Comparison of ENCODE assay signal across 21 cellular contexts in genomic region chr15:27899583-27900295, GRCh38.
DNase-seq lines count a peak whose midpoint lies in the region; ATAC-seq and TF ChIP-seq lines count a peak whose summit lies in the region.
"Had no signal": no experiment of that assay in that cellular context is flagged by ENCODE, and none has a peak within 500 bp of the region (broad histone marks: within the 10 kb centered on the region; RNA-seq: fewer than 3 reads in every experiment).

No MANE protein-coding gene starts in this region.

- no peaks in the 10 kb centered on the region for H3K4me1 ChIP-seq in NT2/D1 (ENCODE audit: insufficient read depth, insufficient read length)
- no peaks in the 10 kb centered on the region for H3K4me1 ChIP-seq in smooth muscle cell (ENCODE audit: low read depth)
- H3K4me1 ChIP-seq: A549; BLaER1 treated with 17β-estradiol and CSF1 and Interleukin-3, amounts not matched to agents 10 nM and 100 nM; SJCRH30 had no signal

- no peak overlapping the region for H3K4me2 ChIP-seq in smooth muscle cell
- H3K4me2 ChIP-seq: A549; BLaER1 treated with 17β-estradiol and CSF1 and Interleukin-3, amounts not matched to agents 10 nM and 100 nM had no signal

- no peak for TF ChIP-seq CTCF in smooth muscle cell (IDR thresholded peaks at IDR 0.05; ENCODE audit: borderline replicate concordance, insufficient read depth, poor library complexity, severe bottlenecking)

- no peaks in the 10 kb centered on the region for H3F3A ChIP-seq in smooth muscle cell (ENCODE audit: low read depth)

- H3K9ac ChIP-seq in NT2/D1 (ENCODE audit: insufficient read length, low read depth): no peak overlapping the region
- H3K9ac ChIP-seq in smooth muscle cell (ENCODE audit: low read depth): no peak overlapping the region
- H3K9ac ChIP-seq: BLaER1 treated with 17β-estradiol and CSF1 and Interleukin-3, amounts not matched to agents 10 nM and 100 nM had no signal

- WGBS in smooth muscle cell (ENCODE audit: low lambda C conversion rate): 90% methylated on average over 6 of the region's 6 CpGs

- ATAC-seq in SK-N-SH treated with all-trans-retinoic acid at 6 μM for 48 hours: no peak
- ATAC-seq: A549, PC-3 had no signal

- no peaks in the 10 kb centered on the region for H3K79me2 ChIP-seq in smooth muscle cell (ENCODE audit: low read depth)

- H3K36me3 ChIP-seq in NT2/D1 (ENCODE audit: insufficient read depth, insufficient read length, low read length) (no peaks in the 10 kb centered on the region), smooth muscle cell (ENCODE audit: low read depth) (no peaks in the 10 kb centered on the region)
- H3K36me3 ChIP-seq: BLaER1 treated with 17β-estradiol and CSF1 and Interleukin-3, amounts not matched to agents 10 nM and 100 nM; SJCRH30 had no signal

- DNase-seq in NAMALWA (ENCODE audit: low spot score): peak; percentile 35
- peak; percentile 15 for DNase-seq in NT2/D1 (ENCODE audit: low read depth, low spot score)
- DNase-seq in left kidney (ENCODE audit: low read depth, low spot score): peak; percentile 60
- no peak for DNase-seq in activated CD8-positive, alpha-beta memory T cell treated with anti-CD3 and anti-CD28 coated beads, Interleukin-2, amount 50 U/mL, for 48 hours
- DNase-seq in smooth muscle cell (lab: John Stamatoyannopoulos, UW; ENCODE audit: unreplicated experiment): no peak
- DNase-seq in foreskin melanocyte: no peak
- DNase-seq: AML-193; CD4-positive, alpha-beta memory T cell; COR-L47; DMS53; HCEC 1CT; KBM-7; MV-4-11; NCI-H2029 treated with DMSO at 0.1 percent for 48 hours; NCI-H2227 treated with DMSO at 0.1 percent for 48 hours; NCI-H774; PC-3; SJCRH30 had no signal

- H3K27ac ChIP-seq in smooth muscle cell (ENCODE audit: low read depth): no peak overlapping the region
- H3K27ac ChIP-seq: A549; BLaER1 treated with 17β-estradiol and CSF1 and Interleukin-3, amounts not matched to agents 10 nM and 100 nM; SJCRH30 had no signal

- H4K20me1 ChIP-seq in smooth muscle cell (ENCODE audit: low read depth): no peaks in the 10 kb centered on the region
- H4K20me1 ChIP-seq: BLaER1 treated with 17β-estradiol and CSF1 and Interleukin-3, amounts not matched to agents 10 nM and 100 nM had no signal

- no peaks in the 10 kb centered on the region for H3K27me3 ChIP-seq in NT2/D1 (ENCODE audit: insufficient read depth, insufficient read length)
- H3K27me3 ChIP-seq in smooth muscle cell (ENCODE audit: low read depth): no peaks in the 10 kb centered on the region
- H3K27me3 ChIP-seq: BLaER1 treated with 17β-estradiol and CSF1 and Interleukin-3, amounts not matched to agents 10 nM and 100 nM had no signal

- H3K4me3 ChIP-seq in NT2/D1 (ENCODE audit: insufficient read length, low read depth) (no peak overlapping the region), smooth muscle cell (no peak overlapping the region)
- H3K4me3 ChIP-seq: A549; BLaER1 treated with 17β-estradiol and CSF1 and Interleukin-3, amounts not matched to agents 10 nM and 100 nM; SJCRH30 had no signal

- H2AFZ ChIP-seq in smooth muscle cell (ENCODE audit: low read depth): no peak overlapping the region

- peaks cover 4% of the 10 kb centered on the region; the same call in 1 of the 2 replicates for H3K9me3 ChIP-seq in NT2/D1 (ENCODE audit: insufficient read depth, low read length)
- H3K9me3 ChIP-seq in smooth muscle cell (replicated peaks; ENCODE audit: low read depth): no peaks in the 10 kb centered on the region
- H3K9me3 ChIP-seq: A549, SJCRH30 had no signal

TF ChIP-seq in SK-N-SH treated with all-trans-retinoic acid at 6 μM for 48 hours, 23 proteins besides CTCF, POLR2A, EP300 and RAD21:
- TF ChIP-seq TSHZ2 (CRISPR knock-in tag; IDR thresholded peaks at IDR 0.05) (no peak), CREB5 (CRISPR knock-in tag; IDR thresholded peaks at IDR 0.05; ENCODE audit: low read depth) (no peak), GLIS3 (CRISPR knock-in tag; IDR thresholded peaks at IDR 0.05) (no peak), ZNF8 (CRISPR knock-in tag; IDR thresholded peaks at IDR 0.05) (no peak), ZNF565 (CRISPR knock-in tag; conservative IDR thresholded peaks at IDR 0.05; ENCODE audit: low read depth) (no peak), POU6F1 (CRISPR knock-in tag; IDR thresholded peaks at IDR 0.05; ENCODE audit: borderline replicate concordance, low read depth) (no peak), ARNTL (CRISPR knock-in tag; IDR thresholded peaks at IDR 0.05; ENCODE audit: borderline replicate concordance, low read depth) (no peak), TCF4 (CRISPR knock-in tag; IDR thresholded peaks at IDR 0.05; ENCODE audit: borderline replicate concordance) (no peak), CSDC2 (CRISPR knock-in tag; IDR thresholded peaks at IDR 0.05) (no peak), ZFP30 (CRISPR knock-in tag; IDR thresholded peaks at IDR 0.05) (no peak)

Comparison
In these comparisons a context has a peak if more than half of its experiments do, and no peak if none do; other contexts are left out.
1. DNase-seq: peak in NAMALWA (single experiment), NT2/D1 (single experiment) and left kidney (single experiment); none in activated CD8-positive, alpha-beta memory T cell treated with anti-CD3 and anti-CD28 coated beads, Interleukin-2, amount 50 U/mL, for 48 hours (single experiment), smooth muscle cell (single experiment) and foreskin melanocyte (single experiment).